8 cellular contexts compared by ENCODE assay signal in the genomic region with DNA sequence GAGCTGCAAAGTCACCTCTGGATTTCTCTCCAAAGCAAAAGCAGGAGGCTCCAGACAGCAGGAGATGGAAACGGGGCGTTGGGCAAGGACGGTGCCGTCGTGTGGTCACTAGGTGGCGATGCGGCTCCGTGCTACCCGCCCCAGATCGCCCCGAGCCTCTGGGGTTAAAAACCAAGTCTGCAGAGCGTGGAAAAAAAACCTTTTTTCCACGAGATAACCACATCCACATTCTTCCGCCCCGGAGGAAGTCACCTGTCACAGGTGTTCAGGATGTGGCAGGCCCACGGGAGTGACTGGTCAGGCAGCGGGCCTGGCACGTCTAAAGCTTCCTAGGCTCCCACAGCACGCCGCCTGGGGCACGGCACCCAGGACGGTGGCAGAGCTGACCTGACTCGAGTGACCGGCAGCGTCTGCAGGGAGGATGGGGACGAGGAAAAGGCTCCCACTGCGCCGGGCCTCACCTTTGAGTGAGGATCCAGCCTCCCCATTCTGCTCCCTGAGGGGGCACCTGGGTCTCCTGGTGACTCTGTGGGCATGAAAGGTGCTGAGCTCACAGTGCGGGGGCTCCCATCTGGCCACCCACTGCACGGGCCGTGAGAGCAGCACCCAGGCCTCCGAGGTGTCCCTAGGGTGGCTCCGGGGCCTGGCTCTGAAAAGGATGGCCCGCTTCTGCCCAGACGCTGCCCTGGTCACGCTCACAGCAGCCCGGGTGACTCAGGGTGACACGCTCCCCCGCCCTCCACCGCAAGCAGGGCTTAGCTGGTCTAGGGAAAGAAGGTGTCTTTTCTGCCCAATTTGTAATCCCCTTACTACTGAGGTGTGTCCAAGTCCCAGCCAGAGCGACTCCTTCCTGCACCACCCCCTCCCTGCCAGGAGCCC. TPM values are rescaled to one million over a fixed set of nuclear protein-coding genes. Genes with fewer than 3 reads are reported as not detected.
DNase-seq lines count a peak whose midpoint lies in the region; TF ChIP-seq lines count a peak whose summit lies in the region.

No MANE protein-coding gene starts in this region.

- H4K20me1 ChIP-seq in OCI-LY3 (ENCODE audit: insufficient read depth, low read length), result no peaks in the 10 kb centered on the region

- H3K36me3 ChIP-seq in OCI-LY3 (replicated peaks; ENCODE audit: low read depth, low read length), result no peaks in the 10 kb centered on the region
- peaks cover 6 to 12% of the 10 kb centered on the region in 2 donors for H3K36me3 ChIP-seq in muscle layer of duodenum (ENCODE audit: control insufficient read depth in 1 of 2, insufficient read depth in 2 of 2, low read length in 2 of 2)

- H3K4me3 ChIP-seq in OCI-LY3 (ENCODE audit: low read length), result peak overlapping the region; percentile 66
- H3K4me3 ChIP-seq in muscle layer of duodenum (ENCODE audit: low read depth in 1 of 2, low read length in 2 of 2), result peak overlapping the region; percentile 44 to 51

- H2AFZ ChIP-seq in OCI-LY3 (ENCODE audit: low read depth, low read length), result no peak overlapping the region; the same call in 1 of the 2 replicates

- H3K27me3 ChIP-seq in OCI-LY3 (ENCODE audit: low read depth, low read length), result no peaks in the 10 kb centered on the region
- H3K27me3 ChIP-seq in muscle layer of duodenum (ENCODE audit: low read depth, low read length), result no peaks in the 10 kb centered on the region

- H3K4me1 ChIP-seq in OCI-LY3 (ENCODE audit: low read length), result peaks cover 18% of the 10 kb centered on the region
- H3K4me1 ChIP-seq in muscle layer of duodenum (ENCODE audit: control insufficient read depth in 1 of 2, insufficient read depth in 2 of 2, low read length in 2 of 2), result peaks cover 0 to 32% of the 10 kb centered on the region in 2 donors

- H3K27ac ChIP-seq in OCI-LY3 (ENCODE audit: low read length) (peak overlapping the region; percentile 34; the same call in 1 of the 2 replicates), epithelial cell of prostate (peak overlapping the region; percentile 84), muscle layer of duodenum (ENCODE audit: low read length) (no peak overlapping the region)

- peak overlapping the region; percentile 56 for H3K9ac ChIP-seq in OCI-LY3 (ENCODE audit: low read length)

- H3K9me3 ChIP-seq in OCI-LY3 (ENCODE audit: insufficient read depth, low read length) (no peaks in the 10 kb centered on the region), muscle layer of duodenum (ENCODE audit: control insufficient read depth in 1 of 2, low read length in 2 of 2) (no peaks in the 10 kb centered on the region)

- no peaks in the 10 kb centered on the region for H3K79me2 ChIP-seq in OCI-LY3 (ENCODE audit: low read length)

- peak; percentile 72 for TF ChIP-seq CTCF in OCI-LY3 (IDR thresholded peaks at IDR 0.05; ENCODE audit: low read depth, low read length)

- peak overlapping the region; percentile 93 for H3K4me2 ChIP-seq in OCI-LY3 (ENCODE audit: low read length)

- peak; percentile 92 for DNase-seq in AG20443 (ENCODE audit: low spot score)
- peak; percentile 90 for DNase-seq in GM19238 (ENCODE audit: insufficient read length, low spot score)
- peak; percentile 78 for DNase-seq in HT1080 (ENCODE audit: low read depth)
- peak; percentile 70 for DNase-seq in activated T-cell treated with anti-CD3 and anti-CD28 coated beads for 24 hours (ENCODE audit: low read depth)
- DNase-seq in epithelial cell of prostate (ENCODE audit: low read depth, low spot score), result peak; percentile 22
- DNase-seq in stimulated activated CD8-positive, alpha-beta memory T cell treated with anti-CD3 and anti-CD28 coated beads, Interleukin-7, amount 100 ng/mL, for 4 hours (ENCODE audit: low read depth in 2 of 2), result peak; percentile 58 to 65

RNA-seq across cellular contexts. Expression of gene FBXL18, which starts 18.7 kb away (rescaled TPM):
- total RNA-seq in HT1080 (2014; rRNA removed; shearing (Covaris generic)), result 12.1 and 17.6 TPM in 2 replicates
- polyA plus RNA-seq in HT1080 (2015; cell fraction: cytosol; rRNA removed), result 10.8 and 11.7 TPM in 2 replicates
- polyA plus RNA-seq in HT1080 (2015; cell fraction: nucleus; rRNA removed), result 20.9 and 23.0 TPM in 2 replicates

RNA-seq across cellular contexts. Expression of gene ACTB, which starts 35.5 kb away (rescaled TPM):
- 3,371 and 6,770 TPM in 2 replicates for total RNA-seq in HT1080 (2014; rRNA removed; shearing (Covaris generic))
- 6,796 and 8,116 TPM in 2 replicates for polyA plus RNA-seq in HT1080 (2015; cell fraction: cytosol; rRNA removed)
- 4,498 and 5,171 TPM in 2 replicates for polyA plus RNA-seq in HT1080 (2015; cell fraction: nucleus; rRNA removed)

Comparison
In these comparisons a context has a peak if more than half of its experiments do, and no peak if none do; other contexts are left out.
1. DNase-seq: peak in every context shown above with its lines; median percentile 92 in AG20443; 90 in GM19238; 78 in HT1080; 70 in activated T-cell treated with anti-CD3 and anti-CD28 coated beads for 24 hours; 62 in stimulated activated CD8-positive, alpha-beta memory T cell treated with anti-CD3 and anti-CD28 coated beads, Interleukin-7, amount 100 ng/mL, for 4 hours; 22 in epithelial cell of prostate.